In the genomic region with DNA sequence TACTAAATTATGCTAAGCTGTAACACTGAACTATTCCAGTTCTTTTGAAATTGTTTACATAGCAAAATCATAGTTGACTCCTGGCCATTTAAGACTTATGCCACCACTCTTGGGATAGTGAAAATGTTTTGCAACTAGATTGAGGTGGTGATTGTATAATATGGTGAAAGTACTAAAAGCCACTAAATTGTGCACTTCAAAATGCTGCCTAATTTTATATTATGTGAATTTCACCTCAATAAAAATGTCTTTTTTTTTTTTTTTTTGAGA, we compare ENCODE assay signal across 13 cellular contexts. TPM values are rescaled to one million over a fixed set of nuclear protein-coding genes. Genes with fewer than 3 reads are reported as not detected.
DNase-seq lines count a peak whose midpoint lies in the region; ATAC-seq, FAIRE-seq and TF ChIP-seq lines count a peak whose summit lies in the region.
"Had no signal": no experiment of that assay in that cellular context is flagged by ENCODE, and none has a peak within 500 bp of the region (broad histone marks: within the 10 kb centered on the region; RNA-seq: fewer than 3 reads in every experiment).

No MANE protein-coding gene starts in this region.

- H3K27ac Mint-ChIP-seq in Calu3 (ENCODE audit: unreplicated experiment): no peak overlapping the region
- no peak overlapping the region for H3K27ac Mint-ChIP-seq in activated T-helper 17 cell treated with anti-CD3 and anti-CD28 coated beads, Interleukin-2, amount 50 U/mL, for 72 hours
- H3K27ac Mint-ChIP-seq: CD14-positive monocyte; CD8-positive, alpha-beta T cell had no signal

- no peaks in the 10 kb centered on the region for H3K9me1 ChIP-seq in K562 (ENCODE audit: control insufficient read depth, insufficient read depth, low read length)

- no peak for TF ChIP-seq RAD21 in K562 (CRISPR knock-in tag; conservative IDR thresholded peaks at IDR 0.05 in 1 of 2, IDR thresholded peaks at IDR 0.05 in 1 of 2)

- peaks cover 6% of the 10 kb centered on the region for H3K36me3 Mint-ChIP-seq in Calu3 (ENCODE audit: insufficient read depth, unreplicated experiment)
- peaks cover 4% of the 10 kb centered on the region for H3K36me3 Mint-ChIP-seq in activated T-helper 17 cell treated with anti-CD3 and anti-CD28 coated beads, Interleukin-2, amount 50 U/mL, for 72 hours (ENCODE audit: low read depth)
- H3K36me3 Mint-ChIP-seq: CD14-positive monocyte; CD8-positive, alpha-beta T cell had no signal

- no peak for TF ChIP-seq POLR2A in K562 (conservative IDR thresholded peaks at IDR 0.05)
- TF ChIP-seq POLR2A in sigmoid colon (IDR thresholded peaks at IDR 0.05): no peak

- peak; percentile 3 for TF ChIP-seq CTCF in Calu3 (IDR thresholded peaks at IDR 0.05; ENCODE audit: unreplicated experiment)
- TF ChIP-seq CTCF in K562 (IDR thresholded peaks at IDR 0.05 in 2 of 3, conservative IDR thresholded peaks at IDR 0.05 in 1 of 3; ENCODE audit: insufficient read depth in 2 of 3, low read depth in 1 of 3, low read length in 3 of 3): no peak
- no peak for TF ChIP-seq CTCF in sigmoid colon (IDR thresholded peaks at IDR 0.05)

- POLR2A ChIA-PET in K562 (lab: Yijun Ruan, JAX): interaction anchor here (1.0 to 4.3 kb wide), 2 partner anchors 12 to 89 kb away, joined by 3 to 26 read pairs; a partner anchor contains a TSS

- ATAC-seq in K562: no peak
- ATAC-seq in left lobe of liver: peak; percentile 17
- ATAC-seq in activated T-helper 17 cell treated with anti-CD3 and anti-CD28 coated beads, Interleukin-2, amount 50 U/mL, for 72 hours (replicated peaks): no peak
- no peak for ATAC-seq in SK-N-SH treated with all-trans-retinoic acid at 6 μM for 48 hours

- H3K4me3 ChIP-seq in K562 (no peak overlapping the region), sigmoid colon (no peak overlapping the region)
- H3K4me3 ChIP-seq: HAP-1 had no signal

- CTCF ChIA-PET in Calu3 (lab: Charles Lee): interaction anchor here (0.5 to 1.8 kb wide), 7 partner anchors 29 to 118 kb away, joined by 3 to 17 read pairs (median 6); no protein-coding TSS in a partner anchor
- CTCF ChIA-PET in K562 (lab: Yijun Ruan, JAX; ENCODE audit: low intra/inter-chr PET ratio): interaction anchor here (0.7 to 3.4 kb wide), 3 partner anchors 9 to 112 kb away, joined by 5 to 35 read pairs (median 14); no protein-coding TSS in a partner anchor

- DNase-seq in Calu3: no peak
- no peak for DNase-seq in K562 (ENCODE audit: extremely low read depth in 1 of 4, low spot score in 3 of 4)
- DNase-seq in left lobe of liver (ENCODE audit: low spot score): no peak
- DNase-seq in sigmoid colon: no peak
- no peak for DNase-seq in NCI-H774 (lab: John Stamatoyannopoulos, UW)
- no peak for DNase-seq in OCI-M1 (lab: John Stamatoyannopoulos, UW)

- in situ Hi-C loops in K562 (cut with MboI): loop anchor here (5.0 to 10.0 kb wide), 2 partner anchors 43 to 271 kb away; a partner anchor contains a TSS

- H3K9ac ChIP-seq in K562 (ENCODE audit: insufficient read depth in 1 of 2, low read depth in 2 of 2, low read length in 2 of 2): no peak overlapping the region

- TF ChIP-seq EP300 in K562 (IDR thresholded peaks at IDR 0.05; ENCODE audit: low read length) (no peak), sigmoid colon (IDR thresholded peaks at IDR 0.05) (no peak)

- H3K27me3 Mint-ChIP-seq in Calu3 (ENCODE audit: unreplicated experiment): no peaks in the 10 kb centered on the region
- no peaks in the 10 kb centered on the region for H3K27me3 Mint-ChIP-seq in activated T-helper 17 cell treated with anti-CD3 and anti-CD28 coated beads, Interleukin-2, amount 50 U/mL, for 72 hours

- H3K27me3 ChIP-seq in K562 (ENCODE audit: control insufficient read depth in 2 of 2, insufficient read depth in 2 of 2, low read length in 2 of 2) (no peaks in the 10 kb centered on the region), sigmoid colon (no peaks in the 10 kb centered on the region)

- peaks cover 25% of the 10 kb centered on the region for H3K4me1 Mint-ChIP-seq in Calu3 (ENCODE audit: low read depth, unreplicated experiment)
- H3K4me1 Mint-ChIP-seq in activated T-helper 17 cell treated with anti-CD3 and anti-CD28 coated beads, Interleukin-2, amount 50 U/mL, for 72 hours: peaks cover 5% of the 10 kb centered on the region

- H2AFZ ChIP-seq in K562 (ENCODE audit: low read depth, low read length): no peak overlapping the region

- intact Hi-C loops in Calu3 (cut with micrococcal nuclease; ENCODE audit: unreplicated experiment) (loop anchor here (1.0 kb wide), 2 partner anchors 46 to 89 kb away; no protein-coding TSS in a partner anchor), K562 (cut with micrococcal nuclease) (loop anchor here (1.0 kb wide), 3 partner anchors 46 to 112 kb away; no protein-coding TSS in a partner anchor), sigmoid colon (cut with DNase I) (loop anchor here (1.0 to 5.0 kb wide), 2 partner anchors 46 to 88 kb away; no protein-coding TSS in a partner anchor)

- H3K4me3 Mint-ChIP-seq in Calu3 (ENCODE audit: low read depth, unreplicated experiment): no peak overlapping the region
- H3K4me3 Mint-ChIP-seq in activated T-helper 17 cell treated with anti-CD3 and anti-CD28 coated beads, Interleukin-2, amount 50 U/mL, for 72 hours: no peak overlapping the region
- H3K4me3 Mint-ChIP-seq: CD14-positive monocyte; CD8-positive, alpha-beta T cell had no signal

- FAIRE-seq in K562 (lab: Jason Lieb, UNC): no peak

- H3K79me2 ChIP-seq in K562 (ENCODE audit: control insufficient read depth, insufficient read depth, low read length): no peaks in the 10 kb centered on the region

- BruUV-seq in Calu3 (replicated peaks; lab: Mats Ljungman, UMichigan): no TSS peak
- no TSS peak for BruUV-seq in K562 (replicated peaks; lab: Mats Ljungman, UMichigan)

- no peak overlapping the region for H3K4me2 ChIP-seq in K562 (ENCODE audit: insufficient read depth, low read length)

- peaks cover 3% of the 10 kb centered on the region for H3K9me3 Mint-ChIP-seq in Calu3 (ENCODE audit: low read depth, unreplicated experiment)
- H3K9me3 Mint-ChIP-seq in activated T-helper 17 cell treated with anti-CD3 and anti-CD28 coated beads, Interleukin-2, amount 50 U/mL, for 72 hours: peaks cover 4% of the 10 kb centered on the region
- H3K9me3 Mint-ChIP-seq: CD8-positive, alpha-beta T cell had no signal

- no peaks in the 10 kb centered on the region for H3K36me3 ChIP-seq in K562 (ENCODE audit: control insufficient read depth, insufficient read depth, low read length)
- no peaks in the 10 kb centered on the region for H3K36me3 ChIP-seq in sigmoid colon
- H3K36me3 ChIP-seq: HAP-1 had no signal

- H3K4me1 ChIP-seq in K562 (replicated peaks in 1 of 2; ENCODE audit: control insufficient read depth in 2 of 2, insufficient read depth in 2 of 2, low read length in 2 of 2): peaks cover 0 to 10% of the 10 kb centered on the region in 2 experiments; a peak in 3 of 5 replicates
- H3K4me1 ChIP-seq in sigmoid colon: peaks cover 0 to 19% (median 11%) of the 10 kb centered on the region in 4 donors

- H3K27ac ChIP-seq in K562 (ENCODE audit: extremely low read depth, low read depth, low read length) (no peak overlapping the region), sigmoid colon (peak overlapping the region; percentile 7 to 41 (median 35))
- H3K27ac ChIP-seq: 22Rv1, HL-60 had no signal

- H3K9me3 ChIP-seq in K562 (replicated peaks; ENCODE audit: control insufficient read depth, insufficient read depth, low read depth, low read length) (peaks cover 7% of the 10 kb centered on the region), sigmoid colon (no peaks in the 10 kb centered on the region)

- no peaks in the 10 kb centered on the region for H4K20me1 ChIP-seq in K562 (replicated peaks; ENCODE audit: control insufficient read depth, insufficient read depth, low read length)

RNA-seq across cellular contexts. Expression of a gene that starts 5.0 kb away (rescaled TPM):
- total RNA-seq in Calu3 (2022) (169 and 174 TPM in 2 replicates), K562 (2014; rRNA removed) (194 and 213 TPM in 2 replicates), K562 (2014; rRNA removed; fragmentation: Illumina TruSeq; extraction: Trizol) (215 and 244 TPM in 2 replicates), K562 (2015; rRNA removed; fragmentation: Illumina TruSeq; extraction: Trizol) (220 and 231 TPM in 2 replicates), K562 (2021) (205 and 217 TPM in 2 replicates), left lobe of liver (22.0 TPM), sigmoid colon (100 to 1,000 TPM; 109 to 191 (median 161) TPM)
- total RNA-seq in K562 (2011; cell fraction: chromatin; rRNA removed; ENCODE audit: low replicate concordance): 86.7 and 121 TPM in 2 replicates
- 37.9 and 42.4 TPM in 2 replicates for total RNA-seq in K562 (2011; cell fraction: nucleolus; rRNA removed)
- total RNA-seq in K562 (2011; cell fraction: nucleoplasm; rRNA removed): 54.9 and 55.4 TPM in 2 replicates
- polyA plus RNA-seq in K562 (2011; rRNA removed) (199 and 297 TPM in 2 replicates), K562 (2014; fragmentation: Illumina TruSeq; extraction: Trizol) (293 and 299 TPM in 2 replicates), K562 (2014; fragmentation: Nextera tagmentation; extraction: Ambion mirVana) (100 to 1,000 TPM in 1 of 2 experiments, 10 to 100 TPM in 1; 82.8 to 133 TPM), K562 (2014; rRNA removed) (250 and 273 TPM in 2 replicates), sigmoid colon (10 to 100 TPM; 50.5 to 82.6 (median 57.3) TPM)
- polyA plus RNA-seq in K562 (2011; cell fraction: cytosol; rRNA removed): 175 and 205 TPM in 2 replicates
- 41.2 and 60.5 TPM in 2 replicates for polyA plus RNA-seq in K562 (2011; cell fraction: nucleus; rRNA removed)
- polyA plus RNA-seq in K562 (2012): 207 and 215 TPM in 2 replicates
- 138 and 156 TPM in 2 replicates for polyA minus RNA-seq in K562 (2011; rRNA and poly(A)+ RNA removed)
- polyA minus RNA-seq in K562 (2011; cell fraction: cytosol; rRNA and poly(A)+ RNA removed): 63.5 and 64.3 TPM in 2 replicates
- 11.0 and 20.4 TPM in 2 replicates for polyA minus RNA-seq in K562 (2011; cell fraction: nucleus; rRNA and poly(A)+ RNA removed)
- total RNA-seq in activated T-helper 17 cell treated with anti-CD3 and anti-CD28 coated beads, Interleukin-2, amount 50 U/mL, for 72 hours: 100 to 1,000 TPM; 151 to 184 TPM

RNA-seq across cellular contexts. Expression of a gene that starts 12.0 kb away (rescaled TPM):
- total RNA-seq in Calu3 (2022) (73.0 and 85.2 TPM in 2 replicates), K562 (2014; rRNA removed) (18.3 and 26.0 TPM in 2 replicates), K562 (2014; rRNA removed; fragmentation: Illumina TruSeq; extraction: Trizol) (19.6 and 24.1 TPM in 2 replicates), K562 (2015; rRNA removed; fragmentation: Illumina TruSeq; extraction: Trizol) (13.2 and 19.1 TPM in 2 replicates), K562 (2021) (59.5 and 75.6 TPM in 2 replicates), left lobe of liver (18.5 TPM), sigmoid colon (10 to 100 TPM; 19.3 to 25.3 (median 21.8) TPM)
- total RNA-seq in K562 (2011; cell fraction: chromatin; rRNA removed; ENCODE audit: low replicate concordance): 66.1 and 83.6 TPM in 2 replicates
- 24.1 and 34.0 TPM in 2 replicates for total RNA-seq in K562 (2011; cell fraction: nucleolus; rRNA removed)
- total RNA-seq in K562 (2011; cell fraction: nucleoplasm; rRNA removed): 30.9 TPM in 2 replicates
- polyA plus RNA-seq in K562 (2011; rRNA removed) (4.0 and 5.3 TPM in 2 replicates), K562 (2014; fragmentation: Illumina TruSeq; extraction: Trizol) (33.5 and 33.7 TPM in 2 replicates), K562 (2014; fragmentation: Nextera tagmentation; extraction: Ambion mirVana) (1 to 10 TPM; 2.2 to 8.0 TPM), K562 (2014; rRNA removed) (14.4 and 17.6 TPM in 2 replicates), sigmoid colon (10 to 100 TPM in 1 of 3 donors, 1 to 10 TPM in 2; 5.4 to 21.9 (median 6.7) TPM)
- 2.2 and 3.7 TPM in 2 replicates for polyA plus RNA-seq in K562 (2011; cell fraction: cytosol; rRNA removed)
- 14.1 and 22.9 TPM in 2 replicates for polyA plus RNA-seq in K562 (2011; cell fraction: nucleus; rRNA removed)
- polyA plus RNA-seq in K562 (2012): 11.1 and 39.1 TPM in 2 replicates
- 14.0 and 14.6 TPM in 2 replicates for polyA minus RNA-seq in K562 (2011; rRNA and poly(A)+ RNA removed)
- polyA minus RNA-seq in K562 (2011; cell fraction: cytosol; rRNA and poly(A)+ RNA removed): 23.3 and 31.7 TPM in 2 replicates
- 7.5 and 15.8 TPM in 2 replicates for polyA minus RNA-seq in K562 (2011; cell fraction: nucleus; rRNA and poly(A)+ RNA removed)
- total RNA-seq in activated T-helper 17 cell treated with anti-CD3 and anti-CD28 coated beads, Interleukin-2, amount 50 U/mL, for 72 hours: 100 to 1,000 TPM; 117 to 166 TPM
